In genomic region chr22:30159082-30159481, GRCh38 we compare ENCODE assay signal across 18 cellular contexts.
DNase-seq lines count a peak whose midpoint lies in the region; ATAC-seq and TF ChIP-seq lines count a peak whose summit lies in the region.
"Had no signal": no experiment of that assay in that cellular context is flagged by ENCODE, and none has a peak within 500 bp of the region (broad histone marks: within the 10 kb centered on the region; RNA-seq: fewer than 3 reads in every experiment).

No MANE protein-coding gene starts in this region.

- TF ChIP-seq CTCF in Loucy (conservative IDR thresholded peaks at IDR 0.05; ENCODE audit: low read length) (no peak), smooth muscle cell (IDR thresholded peaks at IDR 0.05; ENCODE audit: borderline replicate concordance, insufficient read depth, poor library complexity, severe bottlenecking) (no peak)

- H3K79me2 ChIP-seq in Loucy (ENCODE audit: insufficient read depth, low read length) (no peaks in the 10 kb centered on the region), smooth muscle cell (ENCODE audit: low read depth) (no peaks in the 10 kb centered on the region)

- H3K4me1 ChIP-seq in Loucy (ENCODE audit: insufficient read depth, low read length, poor library complexity, severe bottlenecking) (peaks cover 41% of the 10 kb centered on the region), adipocyte (ENCODE audit: control insufficient read depth, insufficient read depth, low read length) (peaks cover 13% of the 10 kb centered on the region), smooth muscle cell (ENCODE audit: low read depth) (no peaks in the 10 kb centered on the region)
- H3K4me1 ChIP-seq: heart right ventricle had no signal

- no peaks in the 10 kb centered on the region for H3K9me2 ChIP-seq in Loucy (replicated peaks; ENCODE audit: low read depth, low read length)

- peaks cover 8% of the 10 kb centered on the region for H3K9me3 Mint-ChIP-seq in activated CD4-positive, alpha-beta T cell treated with anti-CD3 and anti-CD28 coated beads, Interleukin-2, amount 10 ng/mL, durations not matched to agents 24 days and 14 days
- H3K9me3 Mint-ChIP-seq: CD14-positive monocyte, natural killer cell had no signal

- peak overlapping the region; percentile 96 for H3K27ac Mint-ChIP-seq in activated CD4-positive, alpha-beta T cell treated with anti-CD3 and anti-CD28 coated beads, Interleukin-2, amount 10 ng/mL, durations not matched to agents 24 days and 14 days
- H3K27ac Mint-ChIP-seq: progenitor cell of endocrine pancreas had no signal

- peak overlapping the region; percentile 58 for H3K4me3 Mint-ChIP-seq in activated CD4-positive, alpha-beta T cell treated with anti-CD3 and anti-CD28 coated beads, Interleukin-2, amount 10 ng/mL, durations not matched to agents 24 days and 14 days
- H3K4me3 Mint-ChIP-seq: CD14-positive monocyte, natural killer cell had no signal

- 87% methylated on average over 4 of the region's 4 CpGs for WGBS in smooth muscle cell (ENCODE audit: low lambda C conversion rate)

- no peaks in the 10 kb centered on the region for H3K36me3 ChIP-seq in Loucy (ENCODE audit: insufficient read depth, low read length)
- H3K36me3 ChIP-seq in adipocyte (ENCODE audit: control insufficient read depth, insufficient read depth, low read length, severe bottlenecking): no peaks in the 10 kb centered on the region
- H3K36me3 ChIP-seq in smooth muscle cell (ENCODE audit: low read depth): no peaks in the 10 kb centered on the region
- H3K36me3 ChIP-seq: heart right ventricle, spleen, tibial nerve had no signal

- no peak for ATAC-seq in HG03432 (IDR thresholded peaks at IDR 0.05; ENCODE audit: unreplicated experiment)
- ATAC-seq: heart right ventricle, natural killer cell had no signal

- no peak overlapping the region for H3K9ac ChIP-seq in Loucy (ENCODE audit: low read depth, low read length, poor library complexity, severe bottlenecking)
- no peak overlapping the region for H3K9ac ChIP-seq in adipocyte (ENCODE audit: low read length)
- peak overlapping the region; percentile 3 for H3K9ac ChIP-seq in smooth muscle cell (ENCODE audit: low read depth)
- H3K9ac ChIP-seq: KMS-11 had no signal

- H3K27me3 Mint-ChIP-seq in activated CD4-positive, alpha-beta T cell treated with anti-CD3 and anti-CD28 coated beads, Interleukin-2, amount 10 ng/mL, durations not matched to agents 24 days and 14 days: no peaks in the 10 kb centered on the region

- H3K27ac ChIP-seq in smooth muscle cell (ENCODE audit: low read depth): peak overlapping the region; percentile 80
- H3K27ac ChIP-seq: heart right ventricle, KMS-11, tibial nerve had no signal

- H3K36me3 Mint-ChIP-seq in activated CD4-positive, alpha-beta T cell treated with anti-CD3 and anti-CD28 coated beads, Interleukin-2, amount 10 ng/mL, durations not matched to agents 24 days and 14 days (ENCODE audit: low read depth): peaks cover 3% of the 10 kb centered on the region
- H3K36me3 Mint-ChIP-seq: CD14-positive monocyte, natural killer cell had no signal

- no peaks in the 10 kb centered on the region for H4K20me1 ChIP-seq in Loucy (ENCODE audit: insufficient read depth, low read length, poor library complexity, severe bottlenecking)
- H4K20me1 ChIP-seq in smooth muscle cell (ENCODE audit: low read depth): no peaks in the 10 kb centered on the region

- no peak for DNase-seq in activated CD4-positive, alpha-beta T cell treated with anti-CD3 and anti-CD28 coated beads, Interleukin-2, amount 10 ng/mL, durations not matched to agents 24 days and 14 days
- no peak for DNase-seq in activated CD4-positive, alpha-beta T cell treated with anti-CD3 and anti-CD28 coated beads for 1 hour
- DNase-seq in adipocyte (ENCODE audit: low read depth): peak; percentile 42
- no peak for DNase-seq in smooth muscle cell (lab: John Stamatoyannopoulos, UW; ENCODE audit: unreplicated experiment)
- DNase-seq in SK-N-DZ (ENCODE audit: low spot score): no peak
- no peak for DNase-seq in NCI-H187 (lab: John Stamatoyannopoulos, UW)
- DNase-seq: heart right ventricle, natural killer cell, NCI-H1092, NCI-H2081 treated with DMSO at 0.1 percent for 48 hours, NCI-H510A, spleen had no signal

- no peak overlapping the region for H3K4me3 ChIP-seq in Loucy (ENCODE audit: low read length, poor library complexity, severe bottlenecking)
- H3K4me3 ChIP-seq in adipocyte (ENCODE audit: low read length): no peak overlapping the region
- H3K4me3 ChIP-seq in smooth muscle cell: no peak overlapping the region
- H3K4me3 ChIP-seq: heart right ventricle, spleen, tibial nerve had no signal

- H3K4me1 Mint-ChIP-seq in activated CD4-positive, alpha-beta T cell treated with anti-CD3 and anti-CD28 coated beads, Interleukin-2, amount 10 ng/mL, durations not matched to agents 24 days and 14 days: peaks cover 51% of the 10 kb centered on the region
- H3K4me1 Mint-ChIP-seq: CD14-positive monocyte had no signal

- H3K27me3 ChIP-seq in Loucy (ENCODE audit: insufficient read depth, low read length, poor library complexity, severe bottlenecking) (no peaks in the 10 kb centered on the region), adipocyte (replicated peaks; ENCODE audit: control insufficient read depth, insufficient read depth, low read length) (no peaks in the 10 kb centered on the region), smooth muscle cell (ENCODE audit: low read depth) (no peaks in the 10 kb centered on the region)
- H3K27me3 ChIP-seq: spleen, tibial nerve had no signal

- peak overlapping the region; percentile 61; the same call in 1 of the 2 replicates for H2AFZ ChIP-seq in Loucy (ENCODE audit: low read length)
- peak overlapping the region; percentile 18 for H2AFZ ChIP-seq in smooth muscle cell (ENCODE audit: low read depth)

- no peak overlapping the region for H3K4me2 ChIP-seq in Loucy (ENCODE audit: low read depth, low read length, poor library complexity, severe bottlenecking)
- H3K4me2 ChIP-seq in smooth muscle cell: peak overlapping the region; percentile 55
- H3K4me2 ChIP-seq: KMS-11 had no signal

- H3F3A ChIP-seq in Loucy (ENCODE audit: low read depth) (peaks cover 8% of the 10 kb centered on the region; the same call in 1 of the 2 replicates), smooth muscle cell (ENCODE audit: low read depth) (peaks cover 7% of the 10 kb centered on the region)

- H3K9me3 ChIP-seq in Loucy (ENCODE audit: insufficient read depth, low read depth, low read length) (no peaks in the 10 kb centered on the region), adipocyte (ENCODE audit: control insufficient read depth, low read length) (no peaks in the 10 kb centered on the region), smooth muscle cell (replicated peaks; ENCODE audit: low read depth) (no peaks in the 10 kb centered on the region)
- H3K9me3 ChIP-seq: heart right ventricle, spleen, tibial nerve had no signal

- intact Hi-C loops in activated CD4-positive, alpha-beta T cell treated with anti-CD3 and anti-CD28 coated beads, Interleukin-2, amount 10 ng/mL, durations not matched to agents 24 days and 14 days (cut with micrococcal nuclease): loop anchor here (1.0 to 5.0 kb wide), 5 partner anchors 8 to 87 kb away; partner anchors contain the start of gene LIF
